ENCODE assay signal across 22 cellular contexts in the genomic region with DNA sequence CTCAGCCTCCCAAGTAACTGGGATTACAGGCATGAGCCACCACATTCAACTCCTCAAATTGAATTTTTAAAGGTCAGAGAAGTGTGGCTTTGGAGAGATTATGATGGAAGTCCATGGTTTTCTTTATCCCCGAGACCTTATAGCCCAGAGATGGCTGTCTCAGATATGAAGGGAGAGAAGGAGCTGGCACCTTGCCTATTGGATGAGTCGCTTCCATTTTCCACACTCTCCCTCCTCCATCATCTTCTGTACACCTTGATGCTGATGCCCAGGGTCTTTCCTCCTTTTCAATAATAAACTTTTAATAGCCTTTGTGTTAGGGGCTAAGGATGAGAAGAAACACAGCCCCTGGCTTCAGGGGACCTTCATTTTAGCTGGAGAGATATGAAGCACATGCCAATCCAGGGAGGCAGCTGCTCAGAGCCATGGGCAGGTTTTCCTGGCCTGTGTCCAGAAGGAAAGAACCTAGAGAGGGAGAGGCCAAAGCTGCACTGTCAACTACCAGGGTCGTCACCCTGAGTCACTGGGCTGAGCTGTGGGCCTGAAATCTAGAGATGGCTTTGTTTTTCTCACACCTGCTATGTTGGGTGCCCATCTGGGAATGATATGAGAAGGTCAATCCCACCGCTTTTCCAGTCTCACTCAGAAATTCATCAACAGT.
DNase-seq lines count a peak whose midpoint lies in the region; ATAC-seq lines count a peak whose summit lies in the region.
"Had no signal": no experiment of that assay in that cellular context is flagged by ENCODE, and none has a peak within 500 bp of the region (broad histone marks: within the 10 kb centered on the region; RNA-seq: fewer than 3 reads in every experiment).

No MANE protein-coding gene starts in this region.

- no peak overlapping the region for H3K4me3 ChIP-seq in MG63
- H3K4me3 ChIP-seq: BLaER1 treated with 17β-estradiol and CSF1 and Interleukin-3, amounts not matched to agents 10 nM and 100 nM; Peyer's patch; right atrium auricular region; tibial nerve had no signal

- no peak overlapping the region for H3K4me3 Mint-ChIP-seq in activated T-helper 17 cell treated with anti-CD3 and anti-CD28 coated beads, Interleukin-2, amount 50 U/mL, for 72 hours
- H3K4me3 Mint-ChIP-seq: activated CD4-positive, alpha-beta T cell treated with anti-CD3 and anti-CD28 coated beads, Interleukin-2, amount 10 ng/mL, durations not matched to agents 7 days and 5 days; mesothelial cell of epicardium; stimulated activated memory B cell treated with anti-CD40 and anti-IgM and Interleukin-4, amounts not matched to agents 10 μg/mL and 1 μg/mL and 100 μg/mL, for 72 hours had no signal

- H3K27ac Mint-ChIP-seq in activated T-helper 17 cell treated with anti-CD3 and anti-CD28 coated beads, Interleukin-2, amount 50 U/mL, for 72 hours = no peak overlapping the region
- H3K27ac Mint-ChIP-seq: activated CD4-positive, alpha-beta T cell treated with anti-CD3 and anti-CD28 coated beads, Interleukin-2, amount 10 ng/mL, durations not matched to agents 7 days and 5 days; mesothelial cell of epicardium; stimulated activated memory B cell treated with anti-CD40 and anti-IgM and Interleukin-4, amounts not matched to agents 10 μg/mL and 1 μg/mL and 100 μg/mL, for 72 hours had no signal

- no peaks in the 10 kb centered on the region for H3K36me3 Mint-ChIP-seq in activated T-helper 17 cell treated with anti-CD3 and anti-CD28 coated beads, Interleukin-2, amount 50 U/mL, for 72 hours (ENCODE audit: low read depth)
- H3K36me3 Mint-ChIP-seq: mesothelial cell of epicardium; stimulated activated memory B cell treated with anti-CD40 and anti-IgM and Interleukin-4, amounts not matched to agents 10 μg/mL and 1 μg/mL and 100 μg/mL, for 72 hours had no signal

- no peaks in the 10 kb centered on the region for H3K27me3 ChIP-seq in MG63
- H3K27me3 ChIP-seq: BLaER1 treated with 17β-estradiol and CSF1 and Interleukin-3, amounts not matched to agents 10 nM and 100 nM; Peyer's patch; right atrium auricular region; tibial nerve had no signal

- peaks cover 4% of the 10 kb centered on the region for H3K27me3 Mint-ChIP-seq in activated T-helper 17 cell treated with anti-CD3 and anti-CD28 coated beads, Interleukin-2, amount 50 U/mL, for 72 hours
- H3K27me3 Mint-ChIP-seq: stimulated activated memory B cell treated with anti-CD40 and anti-IgM and Interleukin-4, amounts not matched to agents 10 μg/mL and 1 μg/mL and 100 μg/mL, for 72 hours had no signal

- no peaks in the 10 kb centered on the region for H3K9me3 ChIP-seq in MG63
- H3K9me3 ChIP-seq: BLaER1 treated with 17β-estradiol and CSF1 and Interleukin-3, amounts not matched to agents 10 nM and 100 nM; Peyer's patch; right atrium auricular region; tibial nerve had no signal

- H3K36me3 ChIP-seq in MG63 = no peaks in the 10 kb centered on the region
- H3K36me3 ChIP-seq: BLaER1 treated with 17β-estradiol and CSF1 and Interleukin-3, amounts not matched to agents 10 nM and 100 nM; Peyer's patch; right atrium auricular region; tibial nerve had no signal

- H3K9me3 Mint-ChIP-seq in activated T-helper 17 cell treated with anti-CD3 and anti-CD28 coated beads, Interleukin-2, amount 50 U/mL, for 72 hours = no peaks in the 10 kb centered on the region
- H3K9me3 Mint-ChIP-seq: activated CD4-positive, alpha-beta T cell treated with anti-CD3 and anti-CD28 coated beads, Interleukin-2, amount 10 ng/mL, durations not matched to agents 7 days and 5 days; mesothelial cell of epicardium; stimulated activated memory B cell treated with anti-CD40 and anti-IgM and Interleukin-4, amounts not matched to agents 10 μg/mL and 1 μg/mL and 100 μg/mL, for 72 hours had no signal

- peaks cover 3% of the 10 kb centered on the region for H3K4me1 Mint-ChIP-seq in activated T-helper 17 cell treated with anti-CD3 and anti-CD28 coated beads, Interleukin-2, amount 50 U/mL, for 72 hours
- H3K4me1 Mint-ChIP-seq: activated CD4-positive, alpha-beta T cell treated with anti-CD3 and anti-CD28 coated beads, Interleukin-2, amount 10 ng/mL, durations not matched to agents 7 days and 5 days had no signal

- ATAC-seq in activated T-helper 17 cell treated with anti-CD3 and anti-CD28 coated beads, Interleukin-2, amount 50 U/mL, for 72 hours (replicated peaks) = no peak
- ATAC-seq: stimulated activated memory B cell treated with anti-CD40 and anti-IgM and Interleukin-4, amounts not matched to agents 10 μg/mL and 1 μg/mL and 100 μg/mL, for 72 hours had no signal

- DNase-seq in DMS53 (lab: John Stamatoyannopoulos, UW) (peak; percentile 21), DMS53 treated with DMSO at 0.1 percent for 48 hours (lab: John Stamatoyannopoulos, UW; ENCODE audit: unreplicated experiment) (no peak), MG63 (peak; percentile 9), amniotic epithelial cell (ENCODE audit: low read depth) (peak; percentile 31), mucosa of gallbladder (ENCODE audit: low spot score) (peak; percentile 24), HUDEP-2 (lab: John Stamatoyannopoulos, UW; ENCODE audit: unreplicated experiment in 76 of 76) (no peak)
- DNase-seq in effector CD4-positive, alpha-beta T cell = no peak
- DNase-seq: activated CD4-positive, alpha-beta T cell treated with anti-CD3 and anti-CD28 coated beads, Interleukin-2, amount 10 ng/mL, durations not matched to agents 7 days and 5 days; activated CD8-positive, alpha-beta memory T cell treated with anti-CD3 and anti-CD28 coated beads, Interleukin-2, amount 50 U/mL, for 4 hours; activated gamma-delta T cell treated with Interleukin-2 at 50 U/mL for 16 hours; anterior cingulate cortex; cerebellar nuclear complex; hippocampal formation; kidney; NCI-H2081 treated with DMSO at 0.1 percent for 48 hours; Peyer's patch had no signal

Comparison
In these comparisons a context has a peak if more than half of its experiments do, and no peak if none do; other contexts are left out.
1. DNase-seq: peak in DMS53 (single experiment), MG63 (single experiment), amniotic epithelial cell (single experiment) and mucosa of gallbladder (single experiment); none in DMS53 treated with DMSO at 0.1 percent for 48 hours (single experiment), effector CD4-positive, alpha-beta T cell (single experiment) and HUDEP-2 (0 of 76).